Comparison of ENCODE assay signal across 12 cellular contexts in genomic region chr17:82787081-82787848, GRCh38. TPM values are rescaled to one million over a fixed set of nuclear protein-coding genes. Genes with fewer than 3 reads are reported as not detected.
A peak's percentile ranks its signal among the peaks of the same experiment; 100 is the strongest.
DNase-seq lines count a peak whose midpoint lies in the region; ATAC-seq and TF ChIP-seq lines count a peak whose summit lies in the region.
"Had no signal": no experiment of that assay in that cellular context is flagged by ENCODE, and none has a peak within 500 bp of the region (broad histone marks: within the 10 kb centered on the region; RNA-seq: fewer than 3 reads in every experiment).

No MANE protein-coding gene starts in this region.

- ATAC-seq in gastroesophageal sphincter, result peak; percentile 88
- ATAC-seq in stimulated activated memory B cell treated with anti-CD40 and anti-IgM and Interleukin-4, amounts not matched to agents 10 μg/mL and 1 μg/mL and 100 μg/mL, for 72 hours, result no peak
- no peak for ATAC-seq in GM19324 (IDR thresholded peaks at IDR 0.05; ENCODE audit: low FRiP score, unreplicated experiment)
- no peak for ATAC-seq in HG02623 (IDR thresholded peaks at IDR 0.05; ENCODE audit: unreplicated experiment)

- no peak for TF ChIP-seq EP300 in gastroesophageal sphincter (IDR thresholded peaks at IDR 0.05)

- no peak overlapping the region for H3K27ac ChIP-seq in gastroesophageal sphincter
- H3K27ac ChIP-seq: testis had no signal

- H3K4me3 Mint-ChIP-seq in stimulated activated memory B cell treated with anti-CD40 and anti-IgM and Interleukin-4, amounts not matched to agents 10 μg/mL and 1 μg/mL and 100 μg/mL, for 72 hours, result no peak overlapping the region

- WGBS in gastroesophageal sphincter (ENCODE audit: low coverage in 1 of 2), 2 donors, result 73 to 100% methylated on average over 5 to 9 of the region's 27 CpGs

- H3K4me1 ChIP-seq in gastroesophageal sphincter, result peaks cover 0 to 2% (median 0%) of the 10 kb centered on the region in 3 donors
- H3K4me1 ChIP-seq: testis had no signal

- peaks cover 0 to 44% of the 10 kb centered on the region in 2 donors for H3K36me3 ChIP-seq in gastroesophageal sphincter

- no peaks in the 10 kb centered on the region for H3K27me3 Mint-ChIP-seq in stimulated activated memory B cell treated with anti-CD40 and anti-IgM and Interleukin-4, amounts not matched to agents 10 μg/mL and 1 μg/mL and 100 μg/mL, for 72 hours

- no peak overlapping the region for H3K4me3 ChIP-seq in gastroesophageal sphincter
- H3K4me3 ChIP-seq: testis had no signal

- H3K9me3 ChIP-seq in gastroesophageal sphincter, result no peaks in the 10 kb centered on the region
- H3K9me3 ChIP-seq: testis had no signal

- no peak for TF ChIP-seq POLR2A in gastroesophageal sphincter (IDR thresholded peaks at IDR 0.05)

- peak overlapping the region; percentile 19 for H3K27ac Mint-ChIP-seq in stimulated activated memory B cell treated with anti-CD40 and anti-IgM and Interleukin-4, amounts not matched to agents 10 μg/mL and 1 μg/mL and 100 μg/mL, for 72 hours

- H3K9me3 Mint-ChIP-seq in stimulated activated memory B cell treated with anti-CD40 and anti-IgM and Interleukin-4, amounts not matched to agents 10 μg/mL and 1 μg/mL and 100 μg/mL, for 72 hours, result no peaks in the 10 kb centered on the region

- H3K27me3 ChIP-seq in gastroesophageal sphincter, result no peaks in the 10 kb centered on the region
- H3K27me3 ChIP-seq: testis had no signal

- H3K36me3 Mint-ChIP-seq in stimulated activated memory B cell treated with anti-CD40 and anti-IgM and Interleukin-4, amounts not matched to agents 10 μg/mL and 1 μg/mL and 100 μg/mL, for 72 hours, result peaks cover 44% of the 10 kb centered on the region

- DNase-seq in M059J (ENCODE audit: low read depth) (peak; percentile 25), RPMI8226 (peak; percentile 88), SK-N-DZ (ENCODE audit: low spot score) (no peak)
- DNase-seq in stimulated activated CD4-positive, alpha-beta T cell treated with anti-CD3 and anti-CD28 coated beads, Interleukin-15, amount 100 ng/mL, for 24 hours, result no peak
- DNase-seq: activated T-cell treated with anti-CD3 and anti-CD28 coated beads, Interleukin-2, amount 50 U/mL, for 1 hour; NCI-H526 treated with DMSO at 0.1 percent for 48 hours; T-helper 9 cell; testis had no signal

- no peak for TF ChIP-seq CTCF in gastroesophageal sphincter (IDR thresholded peaks at IDR 0.05)

- peaks cover 17% of the 10 kb centered on the region for H3K4me1 Mint-ChIP-seq in stimulated activated memory B cell treated with anti-CD40 and anti-IgM and Interleukin-4, amounts not matched to agents 10 μg/mL and 1 μg/mL and 100 μg/mL, for 72 hours

RNA-seq across cellular contexts. Expression of gene TBCD, which starts 35.4 kb away (rescaled TPM):
- 13.4 and 24.7 TPM in 2 replicates for total RNA-seq in M059J (2014; rRNA removed; shearing (Covaris generic))
- 10 to 100 TPM; 32.0 to 57.8 (median 47.0) TPM for total RNA-seq in gastroesophageal sphincter
- polyA plus RNA-seq in SK-N-DZ (2014; cell fraction: cytosol; rRNA removed), result 62.0 and 86.2 TPM in 2 replicates
- 290 and 425 TPM in 2 replicates for polyA plus RNA-seq in SK-N-DZ (2014; cell fraction: nucleus; rRNA removed)

RNA-seq across cellular contexts. Expression of gene FN3K, which starts 51.9 kb away (rescaled TPM):
- 0.64 TPM in 1 of 2 replicates, not detected in the other for total RNA-seq in M059J (2014; rRNA removed; shearing (Covaris generic))
- total RNA-seq in gastroesophageal sphincter, result 10 to 100 TPM in 1 of 4 donors, 1 to 10 TPM in 3; 6.9 to 22.0 (median 8.6) TPM
- 2.8 and 7.0 TPM in 2 replicates for polyA plus RNA-seq in SK-N-DZ (2014; cell fraction: cytosol; rRNA removed)
- polyA plus RNA-seq in SK-N-DZ (2014; cell fraction: nucleus; rRNA removed), result 18.1 and 24.9 TPM in 2 replicates

RNA-seq across cellular contexts. Expression of gene ZNF750, which starts 52.6 kb away (rescaled TPM):
- not detected in 2 replicates for total RNA-seq in M059J (2014; rRNA removed; shearing (Covaris generic))
- total RNA-seq in gastroesophageal sphincter, result 1 to 10 TPM in 2 of 4 donors, under 1 TPM in 1, not detected in 1; 0.46 to 1.6 (median 1.1) TPM
- not detected in 2 replicates for polyA plus RNA-seq in SK-N-DZ (2014; cell fraction: cytosol; rRNA removed)
- not detected in 2 replicates for polyA plus RNA-seq in SK-N-DZ (2014; cell fraction: nucleus; rRNA removed)

Comparison
In these comparisons a context has a peak if more than half of its experiments do, and no peak if none do; other contexts are left out.
1. DNase-seq: peak in M059J (single experiment) and RPMI8226 (single experiment); none in stimulated activated CD4-positive, alpha-beta T cell treated with anti-CD3 and anti-CD28 coated beads, Interleukin-15, amount 100 ng/mL, for 24 hours (single experiment) and SK-N-DZ (single experiment).